Comparison of ENCODE assay signal across 20 cellular contexts in genomic region chr11:124840666-124841065, GRCh38. TPM values are rescaled to one million over a fixed set of nuclear protein-coding genes. Genes with fewer than 3 reads are reported as not detected.
DNase-seq lines count a peak whose midpoint lies in the region; ATAC-seq and TF ChIP-seq lines count a peak whose summit lies in the region.
"Had no signal": no experiment of that assay in that cellular context is flagged by ENCODE, and none has a peak within 500 bp of the region (broad histone marks: within the 10 kb centered on the region; RNA-seq: fewer than 3 reads in every experiment).

No MANE protein-coding gene starts in this region.

- CTCF ChIA-PET in activated naive CD4-positive, alpha-beta T cell treated with anti-CD3 and anti-CD28 coated beads for 36 hours (lab: Charles Lee), result interaction anchor here (1.1 to 6.2 kb wide), 2 partner anchors 26 to 94 kb away, joined by 3 to 47 read pairs; partner anchors contain the start of gene ROBO3

- no peak overlapping the region for H3K4me3 ChIP-seq in ovary
- H3K4me3 ChIP-seq: A549 had no signal

- no peaks in the 10 kb centered on the region for H3K36me3 ChIP-seq in ovary

- no peak for TF ChIP-seq EP300 in ovary (IDR thresholded peaks at IDR 0.05)

- H3K4me1 ChIP-seq in ovary (ENCODE audit: insufficient read depth), result peaks cover 6% of the 10 kb centered on the region

- peaks cover 61% of the 10 kb centered on the region for H3K27me3 Mint-ChIP-seq in activated naive CD4-positive, alpha-beta T cell treated with anti-CD3 and anti-CD28 coated beads, Interleukin-2, amount 50 U/mL, for 24 hours
- peaks cover 76% of the 10 kb centered on the region for H3K27me3 Mint-ChIP-seq in activated naive CD4-positive, alpha-beta T cell treated with anti-CD3 and anti-CD28 coated beads for 36 hours (ENCODE audit: low read depth)
- peaks cover 83% of the 10 kb centered on the region for H3K27me3 Mint-ChIP-seq in central memory CD8-positive, alpha-beta T cell
- peaks cover 35% of the 10 kb centered on the region for H3K27me3 Mint-ChIP-seq in nephron progenitor cell (ENCODE audit: low read depth, poor library complexity)

- TF ChIP-seq CTCF in nephron progenitor cell (IDR thresholded peaks at IDR 0.05) (no peak), ovary (IDR thresholded peaks at IDR 0.05) (no peak)

- peaks cover 25% of the 10 kb centered on the region for H3K4me1 Mint-ChIP-seq in activated naive CD4-positive, alpha-beta T cell treated with anti-CD3 and anti-CD28 coated beads, Interleukin-2, amount 50 U/mL, for 24 hours
- H3K4me1 Mint-ChIP-seq in activated naive CD4-positive, alpha-beta T cell treated with anti-CD3 and anti-CD28 coated beads for 36 hours (ENCODE audit: low read depth), result peaks cover 30% of the 10 kb centered on the region
- H3K4me1 Mint-ChIP-seq in central memory CD8-positive, alpha-beta T cell, result peaks cover 10% of the 10 kb centered on the region
- peaks cover 50% of the 10 kb centered on the region for H3K4me1 Mint-ChIP-seq in nephron progenitor cell

- intact Hi-C loops in activated naive CD4-positive, alpha-beta T cell treated with anti-CD3 and anti-CD28 coated beads for 36 hours (cut with micrococcal nuclease), result no loop called here
- intact Hi-C loops in Right ventricle myocardium superior (cut with DNase I) (no loop called here), ovary (cut with DNase I) (loop anchor here in 3 of 4 donors (5.0 to 10.0 kb wide), 3 partner anchors 76 to 183 kb away; partner anchors contain the start of gene ESAM (in 1 of the 3))

- peak overlapping the region; percentile 1 for H3K4me3 Mint-ChIP-seq in activated naive CD4-positive, alpha-beta T cell treated with anti-CD3 and anti-CD28 coated beads, Interleukin-2, amount 50 U/mL, for 24 hours
- no peak overlapping the region for H3K4me3 Mint-ChIP-seq in activated naive CD4-positive, alpha-beta T cell treated with anti-CD3 and anti-CD28 coated beads for 36 hours
- peak overlapping the region; percentile 36 for H3K4me3 Mint-ChIP-seq in central memory CD8-positive, alpha-beta T cell
- H3K4me3 Mint-ChIP-seq in nephron progenitor cell, result peak overlapping the region; percentile 44

- H3K27ac Mint-ChIP-seq in activated naive CD4-positive, alpha-beta T cell treated with anti-CD3 and anti-CD28 coated beads, Interleukin-2, amount 50 U/mL, for 24 hours, result no peak overlapping the region
- no peak overlapping the region for H3K27ac Mint-ChIP-seq in activated naive CD4-positive, alpha-beta T cell treated with anti-CD3 and anti-CD28 coated beads for 36 hours
- no peak overlapping the region for H3K27ac Mint-ChIP-seq in central memory CD8-positive, alpha-beta T cell (ENCODE audit: low read depth)
- H3K27ac Mint-ChIP-seq in nephron progenitor cell, result no peak overlapping the region
- H3K27ac Mint-ChIP-seq: CD4-positive, alpha-beta T cell; HFFc6 had no signal

- 79 to 86% (median 80%) methylated on average over 1 of the region's 1 CpG for WGBS in ovary, 3 donors

- no peaks in the 10 kb centered on the region for H3K36me3 Mint-ChIP-seq in activated naive CD4-positive, alpha-beta T cell treated with anti-CD3 and anti-CD28 coated beads, Interleukin-2, amount 50 U/mL, for 24 hours
- no peaks in the 10 kb centered on the region for H3K36me3 Mint-ChIP-seq in activated naive CD4-positive, alpha-beta T cell treated with anti-CD3 and anti-CD28 coated beads for 36 hours (ENCODE audit: low read depth)
- H3K36me3 Mint-ChIP-seq in central memory CD8-positive, alpha-beta T cell (ENCODE audit: insufficient read depth), result peaks cover 4% of the 10 kb centered on the region
- H3K36me3 Mint-ChIP-seq in nephron progenitor cell (ENCODE audit: low read depth), result no peaks in the 10 kb centered on the region

- H3K27ac ChIP-seq in ovary, result no peak overlapping the region
- H3K27ac ChIP-seq: 22Rv1, A549, C4-2B, HL-60 had no signal

- DNase-seq in activated naive CD4-positive, alpha-beta T cell treated with anti-CD3 and anti-CD28 coated beads for 36 hours, result no peak
- DNase-seq in central memory CD8-positive, alpha-beta T cell (ENCODE audit: low spot score in 2 of 2), result no peak
- DNase-seq in nephron progenitor cell (no peak), Right ventricle myocardium superior (no peak), cerebellar nuclear complex (lab: John Stamatoyannopoulos, UW) (no peak), ovary (no peak)
- DNase-seq: AML-193; CD4-positive, alpha-beta T cell; DMS153; DMS79 treated with DMSO at 0.1 percent for 48 hours; GF-D8; GOT3; H7; HFFc6 had no signal

- H3K9me3 Mint-ChIP-seq in activated naive CD4-positive, alpha-beta T cell treated with anti-CD3 and anti-CD28 coated beads, Interleukin-2, amount 50 U/mL, for 24 hours, result no peaks in the 10 kb centered on the region
- H3K9me3 Mint-ChIP-seq in activated naive CD4-positive, alpha-beta T cell treated with anti-CD3 and anti-CD28 coated beads for 36 hours, result no peaks in the 10 kb centered on the region
- H3K9me3 Mint-ChIP-seq in central memory CD8-positive, alpha-beta T cell, result no peaks in the 10 kb centered on the region
- peaks cover 6% of the 10 kb centered on the region for H3K9me3 Mint-ChIP-seq in nephron progenitor cell
- H3K9me3 Mint-ChIP-seq: CD4-positive, alpha-beta T cell; HFFc6 had no signal

- no peak for TF ChIP-seq POLR2A in ovary (IDR thresholded peaks at IDR 0.05)

- H3K27me3 ChIP-seq in ovary, result peaks cover 10% of the 10 kb centered on the region

- no peak for ATAC-seq in central memory CD8-positive, alpha-beta T cell (replicated peaks; ENCODE audit: extremely low read depth, poor library complexity, severe bottlenecking)
- no peak for ATAC-seq in Right ventricle myocardium superior (ENCODE audit: poor library complexity)
- ATAC-seq: A549, HCT116 had no signal

- no peaks in the 10 kb centered on the region for H3K9me3 ChIP-seq in ovary
- H3K9me3 ChIP-seq: A549 had no signal

RNA-seq across cellular contexts. Expression of gene ROBO3, which starts 24.6 kb away (rescaled TPM):
- 10 to 100 TPM; 24.2 to 24.5 TPM for total RNA-seq in activated naive CD4-positive, alpha-beta T cell treated with anti-CD3 and anti-CD28 coated beads for 36 hours
- 3.0 TPM for total RNA-seq in Right ventricle myocardium superior
- 10 to 100 TPM; 36.9 to 90.4 (median 56.7) TPM for total RNA-seq in ovary
- polyA plus RNA-seq in ovary, result 10 to 100 TPM; 15.2 to 62.8 TPM

RNA-seq across cellular contexts. Expression of gene MSANTD2, which starts 40.5 kb away (rescaled TPM):
- 1 to 10 TPM; 3.8 to 4.2 TPM for total RNA-seq in activated naive CD4-positive, alpha-beta T cell treated with anti-CD3 and anti-CD28 coated beads for 36 hours
- 4.0 TPM for total RNA-seq in Right ventricle myocardium superior
- 10 to 100 TPM; 14.8 to 19.4 (median 17.1) TPM for total RNA-seq in ovary
- polyA plus RNA-seq in ovary, result 10 to 100 TPM in 1 of 2 donors, 1 to 10 TPM in 1; 9.9 to 16.7 TPM

RNA-seq across cellular contexts. Expression of gene ROBO4, which starts 57.0 kb away (rescaled TPM):
- total RNA-seq in activated naive CD4-positive, alpha-beta T cell treated with anti-CD3 and anti-CD28 coated beads for 36 hours, result not detected
- total RNA-seq in Right ventricle myocardium superior, result 21.9 TPM
- total RNA-seq in ovary, result 10 to 100 TPM in 4 of 7 donors, 1 to 10 TPM in 3; 5.9 to 22.0 (median 10.0) TPM
- polyA plus RNA-seq in ovary, result 10 to 100 TPM in 1 of 2 donors, 1 to 10 TPM in 1; 7.8 to 12.0 TPM
- total RNA-seq: CD4-positive, alpha-beta T cell; H7 had no signal
- polyA plus RNA-seq: A549 had no signal

Comparison
In these comparisons a context has a peak if more than half of its experiments do, and no peak if none do; other contexts are left out.
1. RNA of gene ROBO4, which starts 57.0 kb away (total RNA-seq): 21.9 TPM in Right ventricle myocardium superior (single experiment) and 5.9 to 22.0 TPM in ovary; not detected in activated naive CD4-positive, alpha-beta T cell treated with anti-CD3 and anti-CD28 coated beads for 36 hours; every median in the first group is over 4 times any median in the second.
2. intact Hi-C loops: an anchor here in ovary (5.0 to 10.0 kb wide); none called in activated naive CD4-positive, alpha-beta T cell treated with anti-CD3 and anti-CD28 coated beads for 36 hours and Right ventricle myocardium superior.